Comparison of ENCODE assay signal across 6 cellular contexts in genomic region chr11:62883677-62884076, GRCh38. TPM values are rescaled to one million over a fixed set of nuclear protein-coding genes. Genes with fewer than 3 reads are reported as not detected.
DNase-seq lines count a peak whose midpoint lies in the region; ATAC-seq and TF ChIP-seq lines count a peak whose summit lies in the region.

No MANE protein-coding gene starts in this region.

- H3K4me1 Mint-ChIP-seq in activated naive CD4-positive, alpha-beta T cell treated with anti-CD3 and anti-CD28 coated beads, Interleukin-2, amount 50 U/mL, for 24 hours, result peaks cover 59% of the 10 kb centered on the region
- H3K4me1 Mint-ChIP-seq in type B pancreatic cell (ENCODE audit: unreplicated experiment), result peaks cover 45% of the 10 kb centered on the region

- H3K27ac Mint-ChIP-seq in activated naive CD4-positive, alpha-beta T cell treated with anti-CD3 and anti-CD28 coated beads, Interleukin-2, amount 50 U/mL, for 24 hours, result peak overlapping the region; percentile 100
- H3K27ac Mint-ChIP-seq in type B pancreatic cell, result peak overlapping the region; percentile 100

- peak overlapping the region; percentile 97 for H3K4me3 Mint-ChIP-seq in activated naive CD4-positive, alpha-beta T cell treated with anti-CD3 and anti-CD28 coated beads, Interleukin-2, amount 50 U/mL, for 24 hours
- H3K4me3 Mint-ChIP-seq in type B pancreatic cell, result peak overlapping the region; percentile 100

- peak overlapping the region; percentile 74 for H3K4me3 ChIP-seq in fibroblast of pulmonary artery (replicated peaks; ENCODE audit: low read depth, low read length)

- H3K27me3 Mint-ChIP-seq in activated naive CD4-positive, alpha-beta T cell treated with anti-CD3 and anti-CD28 coated beads, Interleukin-2, amount 50 U/mL, for 24 hours, result no peaks in the 10 kb centered on the region
- H3K27me3 Mint-ChIP-seq in type B pancreatic cell, result no peaks in the 10 kb centered on the region

- H3K9me3 Mint-ChIP-seq in activated naive CD4-positive, alpha-beta T cell treated with anti-CD3 and anti-CD28 coated beads, Interleukin-2, amount 50 U/mL, for 24 hours, result no peaks in the 10 kb centered on the region
- H3K9me3 Mint-ChIP-seq in type B pancreatic cell, result no peaks in the 10 kb centered on the region

- DNase-seq in activated naive CD4-positive, alpha-beta T cell treated with Interleukin-2 at 50 U/mL for 16 hours, result no peak
- DNase-seq in fibroblast of pulmonary artery (ENCODE audit: low read depth), result no peak
- DNase-seq in type B pancreatic cell (ENCODE audit: extremely low spot score, unreplicated experiment), result no peak
- no peak for DNase-seq in NCI-H82 treated with DMSO at 0.1 percent for 48 hours (lab: John Stamatoyannopoulos, UW; ENCODE audit: unreplicated experiment)

- TF ChIP-seq CTCF in fibroblast of pulmonary artery (IDR thresholded peaks at IDR 0.05; ENCODE audit: low read length, missing control alignments) (no peak), type B pancreatic cell (conservative IDR thresholded peaks at IDR 0.05) (no peak)

- no peak for ATAC-seq in GM21423 (IDR thresholded peaks at IDR 0.05; ENCODE audit: unreplicated experiment)

- H3K36me3 Mint-ChIP-seq in activated naive CD4-positive, alpha-beta T cell treated with anti-CD3 and anti-CD28 coated beads, Interleukin-2, amount 50 U/mL, for 24 hours, result peaks cover 50% of the 10 kb centered on the region
- peaks cover 49% of the 10 kb centered on the region for H3K36me3 Mint-ChIP-seq in type B pancreatic cell

RNA-seq across cellular contexts. Expression of gene SLC3A2, which starts 3.0 kb away (rescaled TPM):
- total RNA-seq in type B pancreatic cell (ENCODE audit: low replicate concordance), result 190 and 287 TPM in 2 replicates

RNA-seq across cellular contexts. Expression of gene CHRM1, which starts 37.5 kb away (rescaled TPM):
- total RNA-seq in type B pancreatic cell (ENCODE audit: low replicate concordance), result 0.29 and 2.1 TPM in 2 replicates

RNA-seq across cellular contexts. Expression of gene WDR74, which starts 44.3 kb away (rescaled TPM):
- total RNA-seq in type B pancreatic cell (ENCODE audit: low replicate concordance), result 47.6 and 58.3 TPM in 2 replicates

RNA-seq across cellular contexts. Expression of gene TEX54, which starts 51.0 kb away (rescaled TPM):
- total RNA-seq in type B pancreatic cell (ENCODE audit: low replicate concordance), result not detected in 2 replicates

RNA-seq across cellular contexts. Expression of gene STX5, which starts 51.8 kb away (rescaled TPM):
- 42.4 and 51.7 TPM in 2 replicates for total RNA-seq in type B pancreatic cell (ENCODE audit: low replicate concordance)
